Comparison of ENCODE assay signal across 8 cellular contexts in genomic region chr1:24555591-24556413, GRCh38. TPM values are rescaled to one million over a fixed set of nuclear protein-coding genes. Genes with fewer than 3 reads are reported as not detected.
DNase-seq lines count a peak whose midpoint lies in the region; ATAC-seq, FAIRE-seq and TF ChIP-seq lines count a peak whose summit lies in the region.

TSS of gene NCMAP (plus strand) at chr1:24556087. CDS start at chr1:24595431, 39,344 bp downstream.

- H3K4me3 Mint-ChIP-seq in type B pancreatic cell, result peak within 1 kb of the TSS; percentile 81

- H3K56ac ChIP-seq in mesendoderm (ENCODE audit: low read length), result peak within 1 kb of the TSS; percentile 31

- peaks cover 37% of the 10 kb centered on the region for H3K27me3 Mint-ChIP-seq in type B pancreatic cell

- no peak within 1 kb of the TSS for H2BK120ac ChIP-seq in mesendoderm (ENCODE audit: low read depth, low read length)

- no peak within 1 kb of the TSS for H2BK5ac ChIP-seq in mesendoderm (ENCODE audit: low read length)

- no peak within 1 kb of the TSS for H3K23ac ChIP-seq in mesendoderm (ENCODE audit: low read length)

- no peak for ATAC-seq in GM21529 (IDR thresholded peaks at IDR 0.05; ENCODE audit: unreplicated experiment)

- H3K18ac ChIP-seq in mesendoderm (ENCODE audit: low read length), result no peak within 1 kb of the TSS

- H3K9me2 ChIP-seq in DOHH2 (replicated peaks; ENCODE audit: control insufficient read depth, low read length), result no peaks in the 10 kb centered on the region

- no peaks in the 10 kb centered on the region for H3K79me1 ChIP-seq in mesendoderm (ENCODE audit: low read length)

- peak within 1 kb of the TSS; percentile 82 for H3K27ac Mint-ChIP-seq in type B pancreatic cell

- H3K9me3 Mint-ChIP-seq in type B pancreatic cell, result no peaks in the 10 kb centered on the region

- no peak within 1 kb of the TSS for H3K9ac ChIP-seq in mesendoderm (ENCODE audit: low read length)

- no peak within 1 kb of the TSS for H4K8ac ChIP-seq in mesendoderm (ENCODE audit: low read depth, low read length)

- H3K4me2 ChIP-seq in DOHH2 (ENCODE audit: low read length), result peak within 1 kb of the TSS; percentile 83
- peak within 1 kb of the TSS; percentile 34 for H3K4me2 ChIP-seq in mesendoderm (ENCODE audit: low read length)

- DNase-seq in T-helper 1 cell (peak in 4 of 5 donors; percentile 33 to 63 (median 39)), bronchial epithelial cell (ENCODE audit: low read depth) (no peak), mesendoderm (peak; percentile 47), type B pancreatic cell (ENCODE audit: extremely low spot score, unreplicated experiment) (no peak), NCI-H446 treated with DMSO at 0.1 percent for 48 hours (lab: John Stamatoyannopoulos, UW) (no peak), GM10266 (ENCODE audit: extremely low spot score) (no peak)

- H3K27ac ChIP-seq in DOHH2 (ENCODE audit: low read depth, low read length) (no peak within 1 kb of the TSS), mesendoderm (ENCODE audit: low read depth, low read length) (no peak within 1 kb of the TSS)

- no peak for FAIRE-seq in bronchial epithelial cell (lab: Jason Lieb, UNC)

- H3F3A ChIP-seq in DOHH2 (ENCODE audit: control insufficient read depth, insufficient read depth), result no peaks in the 10 kb centered on the region

- no peak within 1 kb of the TSS for H3K4ac ChIP-seq in mesendoderm (ENCODE audit: low read depth, low read length)

- peaks cover 34% of the 10 kb centered on the region for H3K4me1 Mint-ChIP-seq in type B pancreatic cell (ENCODE audit: unreplicated experiment)

- H4K5ac ChIP-seq in mesendoderm (ENCODE audit: low read length), result no peak within 1 kb of the TSS

- H3K36me3 Mint-ChIP-seq in type B pancreatic cell, result peaks cover 4% of the 10 kb centered on the region

- no peaks in the 10 kb centered on the region for H3K9me3 ChIP-seq in DOHH2 (ENCODE audit: control insufficient read depth, insufficient read depth, low read length)

- no peak for TF ChIP-seq CTCF in DOHH2 (IDR thresholded peaks at IDR 0.05; ENCODE audit: low read depth, low read length, poor library complexity, severe bottlenecking)
- TF ChIP-seq CTCF in bronchial epithelial cell (IDR thresholded peaks at IDR 0.05; ENCODE audit: insufficient read depth, low read length, severe bottlenecking), result no peak
- no peak for TF ChIP-seq CTCF in type B pancreatic cell (conservative IDR thresholded peaks at IDR 0.05)
- TF ChIP-seq CTCF in GM10266 (IDR thresholded peaks at IDR 0.05; ENCODE audit: control insufficient read depth, insufficient read depth, low read depth, missing control alignments), result no peak

- H3K4me3 ChIP-seq in DOHH2 (ENCODE audit: low read length) (peak within 1 kb of the TSS; percentile 71), bronchial epithelial cell (ENCODE audit: low read depth, low read length) (peak within 1 kb of the TSS; percentile 30), mesendoderm (ENCODE audit: low read length) (no peak within 1 kb of the TSS)

- H2BK15ac ChIP-seq in mesendoderm (replicated peaks; ENCODE audit: low read depth), result no peak within 1 kb of the TSS

- H3K4me1 ChIP-seq in DOHH2 (ENCODE audit: control insufficient read depth, low read length), result peaks cover 27% of the 10 kb centered on the region
- H3K4me1 ChIP-seq in mesendoderm (ENCODE audit: control insufficient read depth, low read depth, low read length), result no peaks in the 10 kb centered on the region

- no peak within 1 kb of the TSS for H2AK5ac ChIP-seq in mesendoderm (ENCODE audit: low read length)

- no peaks in the 10 kb centered on the region for H4K20me1 ChIP-seq in DOHH2 (ENCODE audit: control insufficient read depth, insufficient read depth, low read depth, low read length)

- H3K27me3 ChIP-seq in DOHH2 (ENCODE audit: control insufficient read depth, low read length) (peaks cover 9% of the 10 kb centered on the region), bronchial epithelial cell (ENCODE audit: control insufficient read depth, insufficient read depth, low read length) (peaks cover 1% of the 10 kb centered on the region), mesendoderm (ENCODE audit: insufficient read depth, low read length, poor library complexity) (peaks cover 2% of the 10 kb centered on the region)

- no peaks in the 10 kb centered on the region for H3K79me2 ChIP-seq in DOHH2 (ENCODE audit: control insufficient read depth, low read length)
- H3K79me2 ChIP-seq in mesendoderm (ENCODE audit: control insufficient read depth, insufficient read depth, low read length), result no peaks in the 10 kb centered on the region

- WGBS in mesendoderm (ENCODE audit: extremely low coverage, insufficient coverage, low lambda C conversion rate), result no CpG with 5 or more reads among the region's 61 CpGs

- H3K36me3 ChIP-seq in DOHH2 (ENCODE audit: control insufficient read depth, low read length) (no peaks in the 10 kb centered on the region), bronchial epithelial cell (ENCODE audit: control insufficient read depth, insufficient read depth, low read length) (no peaks in the 10 kb centered on the region), mesendoderm (ENCODE audit: control insufficient read depth, insufficient read depth, low read length) (no peaks in the 10 kb centered on the region)

RNA-seq across cellular contexts. Expression of gene NCMAP, which starts in this region (rescaled TPM):
- total RNA-seq in bronchial epithelial cell (0.13 TPM in 1 of 2 replicates, not detected in the other), type B pancreatic cell (ENCODE audit: low replicate concordance) (2.1 and 2.4 TPM in 2 replicates)
- 0.01 TPM for polyA plus RNA-seq in mesendoderm (2013, experiment 1 of 2)
- 0.01 TPM for polyA plus RNA-seq in mesendoderm (2013, experiment 2 of 2)

Comparison
In these comparisons a context has a peak if more than half of its experiments do, and no peak if none do; other contexts are left out.
1. DNase-seq: peak in T-helper 1 cell (4 of 5) and mesendoderm (single experiment); none in bronchial epithelial cell (single experiment), type B pancreatic cell (single experiment), NCI-H446 treated with DMSO at 0.1 percent for 48 hours (single experiment) and GM10266 (single experiment).